Comparison of ENCODE assay signal across 8 cellular contexts in genomic region chr15:56244237-56244810, GRCh38. TPM values are rescaled to one million over a fixed set of nuclear protein-coding genes. Genes with fewer than 3 reads are reported as not detected.
DNase-seq lines count a peak whose midpoint lies in the region; ATAC-seq and TF ChIP-seq lines count a peak whose summit lies in the region.

No MANE protein-coding gene starts in this region.

- TF ChIP-seq POLR2A in NB4 (IDR thresholded peaks at IDR 0.05; ENCODE audit: extremely low read depth, insufficient read length) = no peak

- BruUV-seq in MCF 10A (replicated peaks; lab: Mats Ljungman, UMichigan) = no TSS peak

- CTCF ChIA-PET in GM10248 (lab: Yijun Ruan, JAX) = interaction anchor here (1.0 to 2.5 kb wide), 25 partner anchors 8 to 414 kb away, joined by 3 to 69 read pairs (median 7); partner anchors contain the start of genes MNS1 and TEX9
- CTCF ChIA-PET in T-cell (lab: Charles Lee) = interaction anchor here (0.5 to 2.4 kb wide), 8 partner anchors 12 to 248 kb away, joined by 3 to 10 read pairs (median 3); no protein-coding TSS in a partner anchor
- CTCF ChIA-PET in MCF 10A (lab: Yijun Ruan, JAX) = interaction anchor here (0.5 to 2.8 kb wide), 21 partner anchors 9 to 352 kb away, joined by 3 to 40 read pairs (median 6); no protein-coding TSS in a partner anchor

- H3K4me3 ChIP-seq in NB4 (ENCODE audit: low read depth, low read length) (peak overlapping the region; percentile 75), iPS-18c (ENCODE audit: insufficient read depth, low read depth, low read length) (peak overlapping the region; percentile 74)

- H3K4me1 Mint-ChIP-seq in T-cell = peaks cover 39 to 45% (median 43%) of the 10 kb centered on the region in 3 donors
- peaks cover 25% of the 10 kb centered on the region for H3K4me1 Mint-ChIP-seq in MCF 10A (ENCODE audit: insufficient read depth, unreplicated experiment)

- peak overlapping the region; percentile 89 to 94 for H3K27ac Mint-ChIP-seq in T-cell
- H3K27ac Mint-ChIP-seq in MCF 10A (ENCODE audit: low read depth, unreplicated experiment) = peak overlapping the region; percentile 73

- H3K9me3 Mint-ChIP-seq in T-cell = no peaks in the 10 kb centered on the region
- H3K9me3 Mint-ChIP-seq in MCF 10A (ENCODE audit: unreplicated experiment) = no peaks in the 10 kb centered on the region

- intact Hi-C loops in MCF 10A (cut with micrococcal nuclease) (loop anchor here (5.0 kb wide), 1 partner anchor 327 kb away; no protein-coding TSS in a partner anchor), sciatic nerve (cut with DNase I) (no loop called here)

- no peak for TF ChIP-seq CTCF in GM10248 (IDR thresholded peaks at IDR 0.05; ENCODE audit: control extremely low read depth, extremely low read depth, low read depth, missing control alignments)
- no peak for TF ChIP-seq CTCF in NB4 (IDR thresholded peaks at IDR 0.05; ENCODE audit: low read depth, low read length)
- TF ChIP-seq CTCF in MCF 10A (IDR thresholded peaks at IDR 0.05; ENCODE audit: unreplicated experiment) = no peak

- no peaks in the 10 kb centered on the region for H3K9me3 ChIP-seq in iPS-18c (ENCODE audit: control insufficient read depth, insufficient read depth, low read length)

- H3K27me3 Mint-ChIP-seq in T-cell = no peaks in the 10 kb centered on the region
- no peaks in the 10 kb centered on the region for H3K27me3 Mint-ChIP-seq in MCF 10A (ENCODE audit: insufficient read depth, unreplicated experiment)

- peak; percentile 53 for DNase-seq in GM10248 (ENCODE audit: extremely low spot score)
- peak; percentile 50 for DNase-seq in NB4 (ENCODE audit: low read depth)
- DNase-seq in T-cell = peak in 16 of 34 experiments; percentile 0 to 24 (median 8)
- peak; percentile 89 for DNase-seq in MCF 10A (ENCODE audit: unreplicated experiment)
- peak; percentile 64 for DNase-seq in sciatic nerve (ENCODE audit: low spot score)

- POLR2A ChIA-PET in GM10248 (lab: Yijun Ruan, JAX) = interaction anchor here (0.6 to 1.1 kb wide), 2 partner anchors 40 to 200 kb away, joined by 3 to 5 read pairs; no protein-coding TSS in a partner anchor
- POLR2A ChIA-PET in T-cell (lab: Charles Lee) = interaction anchor here (0.5 to 0.9 kb wide), 5 partner anchors 9 to 957 kb away, joined by 3 to 4 read pairs (median 4); no protein-coding TSS in a partner anchor
- POLR2A ChIA-PET in MCF 10A (lab: Yijun Ruan, JAX) = interaction anchor here (0.6 to 4.3 kb wide), 25 partner anchors 10 to 1462 kb away, joined by 3 to 46 read pairs (median 5); partner anchors contain the start of genes POLR2M and TEX9

- ATAC-seq in T-cell (replicated peaks in 1 of 4) (peak in 3 of 4 experiments; percentile 2 to 14 (median 4)), sciatic nerve (peak; percentile 65), HG03095 (IDR thresholded peaks at IDR 0.05; ENCODE audit: unreplicated experiment) (no peak), GM18519 (IDR thresholded peaks at IDR 0.05; ENCODE audit: low FRiP score, unreplicated experiment) (no peak)

- H3K36me3 Mint-ChIP-seq in T-cell (peaks cover 4% of the 10 kb centered on the region), MCF 10A (ENCODE audit: insufficient read depth, unreplicated experiment) (no peaks in the 10 kb centered on the region)

- peak overlapping the region; percentile 89 to 91 (median 89) for H3K4me3 Mint-ChIP-seq in T-cell
- H3K4me3 Mint-ChIP-seq in MCF 10A (ENCODE audit: unreplicated experiment) = peak overlapping the region; percentile 79

RNA-seq across cellular contexts. Expression of gene RFX7, which starts 0.6 kb away (rescaled TPM):
- total RNA-seq in T-cell (10 to 100 TPM; 23.3 to 30.4 (median 27.9) TPM), MCF 10A (2022) (23.8 and 29.8 TPM in 2 replicates), sciatic nerve (19.6 TPM)

Comparison
In these comparisons a context has a peak if more than half of its experiments do, and no peak if none do; other contexts are left out.
1. ATAC-seq: peak in T-cell (3 of 4) and sciatic nerve (single experiment); none in HG03095 (single experiment) and GM18519 (single experiment).